Comparison of ENCODE assay signal across 8 cellular contexts in the genomic region with DNA sequence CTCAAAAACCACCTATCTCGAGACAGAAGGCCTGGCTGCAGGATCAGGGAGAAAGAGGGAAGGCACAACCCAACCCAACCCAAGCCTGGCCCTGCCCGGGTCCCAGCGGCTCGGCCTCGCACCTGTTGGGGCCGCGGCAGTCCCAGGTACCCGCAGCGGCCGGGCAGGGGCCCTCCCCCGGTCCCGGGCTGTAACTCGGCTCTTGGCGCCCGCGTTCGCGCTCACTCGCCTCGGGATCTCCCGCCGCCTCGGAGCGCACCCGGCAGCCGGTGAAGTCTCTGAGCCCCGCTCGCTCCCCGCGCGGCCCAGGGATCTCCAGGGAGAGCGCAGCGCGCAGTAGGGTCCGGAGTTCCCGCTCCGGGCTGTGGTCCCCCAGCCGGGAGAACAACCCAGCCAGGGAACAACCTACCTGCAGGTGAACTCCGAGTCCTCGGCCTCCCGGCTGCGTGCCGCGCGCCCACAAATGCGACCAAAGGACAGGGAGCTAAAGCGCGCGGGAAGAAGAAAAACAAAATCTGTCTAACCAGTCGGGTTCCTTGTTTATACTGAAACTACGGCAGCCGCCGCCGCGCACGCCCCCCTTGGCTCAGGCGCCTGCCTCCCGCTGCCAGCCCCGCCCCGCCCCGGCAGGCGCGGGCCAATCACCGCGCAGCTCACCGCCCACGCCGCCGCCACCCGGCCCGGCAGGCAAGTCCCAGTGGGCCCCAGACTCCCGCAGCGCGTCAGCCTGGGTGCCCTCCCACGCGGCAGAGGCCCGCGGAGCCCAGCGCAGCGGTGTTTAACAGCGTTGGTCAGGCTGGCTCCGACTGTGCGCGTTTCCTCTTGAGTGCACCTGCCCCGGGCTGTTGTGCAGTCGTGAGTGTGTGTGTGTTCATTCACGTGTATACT. TPM values are rescaled to one million over a fixed set of nuclear protein-coding genes. Genes with fewer than 3 reads are reported as not detected.
A peak's percentile ranks its signal among the peaks of the same experiment; 100 is the strongest.
DNase-seq lines count a peak whose midpoint lies in the region; TF ChIP-seq lines count a peak whose summit lies in the region.

TSS of gene RASGEF1B (minus strand) at position 547 of the 888 bp plus-strand sequence. CDS start 12,399 bp downstream, outside the sequence.

- H3K27ac ChIP-seq in MM.1S (ENCODE audit: low read length) (peak within 1 kb of the TSS; percentile 97), neural progenitor cell (no peak within 1 kb of the TSS), stomach smooth muscle (ENCODE audit: low read length) (peak within 1 kb of the TSS; percentile 76)

- H3K4me1 Mint-ChIP-seq in neural progenitor cell, result peaks cover 26% of the 10 kb centered on the region

- H3K4me2 ChIP-seq in MM.1S (ENCODE audit: low read depth, low read length) (peak within 1 kb of the TSS; percentile 77), neural progenitor cell (peak within 1 kb of the TSS; percentile 94)

- H3K9me2 ChIP-seq in MM.1S (replicated peaks; ENCODE audit: insufficient read depth, low read length), result no peaks in the 10 kb centered on the region

- peaks cover 3% of the 10 kb centered on the region for H3K9me3 Mint-ChIP-seq in neural progenitor cell

- H2AFZ ChIP-seq in MM.1S (ENCODE audit: low read length) (peak within 1 kb of the TSS; percentile 59), neural progenitor cell (replicated peaks) (peak within 1 kb of the TSS; percentile 91)

- peaks cover 8% of the 10 kb centered on the region for H3K27me3 Mint-ChIP-seq in neural progenitor cell (ENCODE audit: insufficient read depth, low read depth)

- peaks cover 6% of the 10 kb centered on the region; the same call in 1 of the 2 replicates for H4K20me1 ChIP-seq in MM.1S (ENCODE audit: insufficient read depth, low read length)
- H4K20me1 ChIP-seq in neural progenitor cell (ENCODE audit: low read depth), result no peaks in the 10 kb centered on the region

- H3K9ac ChIP-seq in MM.1S (ENCODE audit: low read length) (peak within 1 kb of the TSS; percentile 99), neural progenitor cell (peak within 1 kb of the TSS; percentile 19), stomach smooth muscle (ENCODE audit: low read length in 2 of 2) (peak within 1 kb of the TSS; percentile 56 to 75)

- no peaks in the 10 kb centered on the region for H3K9me3 ChIP-seq in HAP-1
- no peaks in the 10 kb centered on the region for H3K9me3 ChIP-seq in MM.1S (replicated peaks; ENCODE audit: insufficient read depth, low read length)
- H3K9me3 ChIP-seq in neural progenitor cell (ENCODE audit: low read depth), result no peaks in the 10 kb centered on the region
- no peaks in the 10 kb centered on the region for H3K9me3 ChIP-seq in stomach smooth muscle (ENCODE audit: control insufficient read depth in 2 of 2, low read length in 2 of 2)

- H3K27me3 ChIP-seq in HAP-1 (ENCODE audit: low read depth) (peaks cover 17% of the 10 kb centered on the region), MM.1S (replicated peaks; ENCODE audit: insufficient read depth, low read length) (no peaks in the 10 kb centered on the region), neural progenitor cell (peaks cover 26% of the 10 kb centered on the region), stomach smooth muscle (ENCODE audit: control insufficient read depth in 1 of 2, insufficient read depth in 2 of 2, low read length in 2 of 2) (no peaks in the 10 kb centered on the region)

- no peaks in the 10 kb centered on the region for H3K36me3 ChIP-seq in HAP-1 (replicated peaks)
- no peaks in the 10 kb centered on the region for H3K36me3 ChIP-seq in MM.1S (replicated peaks; ENCODE audit: insufficient read depth, low read length)
- H3K36me3 ChIP-seq in neural progenitor cell, result no peaks in the 10 kb centered on the region
- H3K36me3 ChIP-seq in stomach smooth muscle (ENCODE audit: control insufficient read depth in 2 of 2, insufficient read depth in 2 of 2, low read length in 2 of 2), result no peaks in the 10 kb centered on the region

- H3K4me1 ChIP-seq in HAP-1, result no peaks in the 10 kb centered on the region
- H3K4me1 ChIP-seq in MM.1S (ENCODE audit: low read length), result peaks cover 11% of the 10 kb centered on the region
- H3K4me1 ChIP-seq in neural progenitor cell, result peaks cover 18% of the 10 kb centered on the region
- peaks cover 35% of the 10 kb centered on the region for H3K4me1 ChIP-seq in stomach smooth muscle (ENCODE audit: control insufficient read depth, insufficient read depth, low read length)

- peak within 1 kb of the TSS; percentile 51 for H3K27ac Mint-ChIP-seq in neural progenitor cell

- H3F3A ChIP-seq in MM.1S (ENCODE audit: insufficient read depth, low read length) (peaks cover 28% of the 10 kb centered on the region), neural progenitor cell (ENCODE audit: low read depth) (peaks cover 21% of the 10 kb centered on the region)

- peaks cover 2% of the 10 kb centered on the region for H3K36me3 Mint-ChIP-seq in neural progenitor cell

- in situ Hi-C loops in HAP-1 (cut with MboI; ENCODE audit: low sequenced_read_pairs), result loop anchor here (5.0 to 10.0 kb wide), 2 partner anchors 371 to 733 kb away; no protein-coding TSS in a partner anchor

- DNase-seq in EH (ENCODE audit: low read depth) (peak; percentile 70), HAP-1 (ENCODE audit: low spot score in 2 of 2) (peak; percentile 65 to 83), MM.1S (peak; percentile 94), SIG-M5 treated with dmso at 0.1 percent for 504 hours (lab: John Stamatoyannopoulos, UW; ENCODE audit: unreplicated experiment) (peak; percentile 73), foreskin melanocyte (peak; percentile 52), neural progenitor cell (ENCODE audit: low spot score) (peak; percentile 81)
- DNase-seq in activated gamma-delta T cell treated with anti-CD3 and anti-CD28 coated beads, Interleukin-2, amount 50 U/mL, for 16 hours (ENCODE audit: low read depth), result peak; percentile 94

- H3K4me3 Mint-ChIP-seq in neural progenitor cell, result peak within 1 kb of the TSS; percentile 93

- no peak for TF ChIP-seq CTCF in MM.1S (IDR thresholded peaks at IDR 0.05; ENCODE audit: low read length)
- no peak for TF ChIP-seq CTCF in neural progenitor cell (IDR thresholded peaks at IDR 0.05)

- peak within 1 kb of the TSS; percentile 42 for H3K4me3 ChIP-seq in HAP-1
- H3K4me3 ChIP-seq in MM.1S (ENCODE audit: low read length), result peak within 1 kb of the TSS; percentile 95
- peak within 1 kb of the TSS; percentile 85 for H3K4me3 ChIP-seq in neural progenitor cell
- H3K4me3 ChIP-seq in stomach smooth muscle (ENCODE audit: low read length in 2 of 2), result peak within 1 kb of the TSS; percentile 82 to 92

- H3K79me2 ChIP-seq in MM.1S (ENCODE audit: low read length) (peaks cover 50% of the 10 kb centered on the region), neural progenitor cell (ENCODE audit: low read depth) (no peaks in the 10 kb centered on the region)

RNA-seq across cellular contexts. Expression of gene RASGEF1B, which starts in this region (rescaled TPM):
- total RNA-seq in neural progenitor cell (ENCODE audit: low replicate concordance), result 7.5 and 9.4 TPM in 2 replicates

Comparison
In these comparisons a context has a peak if more than half of its experiments do, and no peak if none do; other contexts are left out.
1. H3K4me3 ChIP-seq: peak in every context shown above with its lines; median percentile 95 in MM.1S; 87 in stomach smooth muscle; 85 in neural progenitor cell; 42 in HAP-1.
2. H3K9ac ChIP-seq: peak in every context shown above with its lines; median percentile 99 in MM.1S; 66 in stomach smooth muscle; 19 in neural progenitor cell.